1 cellular context compared by ENCODE assay signal in the genomic region with DNA sequence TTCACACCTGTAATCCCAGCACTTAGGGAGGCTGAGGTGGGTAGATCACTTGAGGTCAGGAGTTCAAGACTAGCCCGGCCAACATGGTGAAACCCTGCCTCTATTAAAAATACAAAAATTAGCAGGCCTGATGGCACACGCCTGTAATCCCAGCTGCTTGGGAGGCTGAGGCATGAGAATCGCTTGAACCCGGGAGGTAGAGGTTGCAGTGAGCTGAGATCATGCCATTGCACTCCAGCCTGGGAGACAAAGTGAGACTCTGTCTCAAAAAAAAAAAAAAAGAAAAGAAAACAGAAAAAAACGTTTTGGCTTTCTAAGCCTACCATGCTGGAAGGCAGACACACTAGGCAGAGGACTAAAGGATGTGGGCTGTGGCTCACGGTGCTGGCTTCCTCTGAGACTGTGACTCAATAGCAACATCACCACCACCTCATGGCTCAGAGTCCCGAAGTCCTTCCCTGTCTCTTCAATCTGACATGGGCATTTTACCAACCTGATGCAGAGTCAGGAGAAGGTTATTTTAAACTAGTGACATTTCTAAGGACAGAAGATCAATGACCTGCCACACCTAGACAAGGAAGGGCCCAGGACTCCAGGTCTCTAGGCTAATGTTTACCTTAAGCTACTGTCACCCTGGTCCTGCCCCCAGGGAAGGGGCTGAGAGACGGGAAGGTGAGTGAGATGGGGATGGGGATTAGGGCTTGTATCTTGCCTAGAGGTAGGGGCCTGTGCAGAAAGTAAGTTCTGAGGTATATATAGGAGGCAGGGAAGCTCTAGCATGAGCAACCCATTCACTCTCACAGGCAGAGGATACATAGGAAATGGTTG.
TF ChIP-seq lines count a peak whose summit lies in the region.

No MANE protein-coding gene starts in this region.

TF ChIP-seq in GM12878, 131 proteins besides CTCF, POLR2A, EP300 and RAD21 (continues in another document):
- TF ChIP-seq NR2F1 (conservative IDR thresholded peaks at IDR 0.05) = no peak
- TF ChIP-seq CREM (IDR thresholded peaks at IDR 0.05; ENCODE audit: low read depth) = peak; percentile 46; the same call in 1 of the 2 replicates
- no peak for TF ChIP-seq ZSCAN29 (IDR thresholded peaks at IDR 0.05)
- no peak for TF ChIP-seq POU2F2 (IDR thresholded peaks at IDR 0.05; ENCODE audit: borderline replicate concordance, low read depth, low read length)
- TF ChIP-seq, protein P1, sequence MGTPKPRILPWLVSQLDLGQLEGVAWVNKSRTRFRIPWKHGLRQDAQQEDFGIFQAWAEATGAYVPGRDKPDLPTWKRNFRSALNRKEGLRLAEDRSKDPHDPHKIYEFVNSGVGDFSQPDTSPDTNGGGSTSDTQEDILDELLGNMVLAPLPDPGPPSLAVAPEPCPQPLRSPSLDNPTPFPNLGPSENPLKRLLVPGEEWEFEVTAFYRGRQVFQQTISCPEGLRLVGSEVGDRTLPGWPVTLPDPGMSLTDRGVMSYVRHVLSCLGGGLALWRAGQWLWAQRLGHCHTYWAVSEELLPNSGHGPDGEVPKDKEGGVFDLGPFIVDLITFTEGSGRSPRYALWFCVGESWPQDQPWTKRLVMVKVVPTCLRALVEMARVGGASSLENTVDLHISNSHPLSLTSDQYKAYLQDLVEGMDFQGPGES (IDR thresholded peaks at IDR 0.05) = no peak
- peak; percentile 64 for TF ChIP-seq HDGF (IDR thresholded peaks at IDR 0.05)
- TF ChIP-seq, protein P2, sequence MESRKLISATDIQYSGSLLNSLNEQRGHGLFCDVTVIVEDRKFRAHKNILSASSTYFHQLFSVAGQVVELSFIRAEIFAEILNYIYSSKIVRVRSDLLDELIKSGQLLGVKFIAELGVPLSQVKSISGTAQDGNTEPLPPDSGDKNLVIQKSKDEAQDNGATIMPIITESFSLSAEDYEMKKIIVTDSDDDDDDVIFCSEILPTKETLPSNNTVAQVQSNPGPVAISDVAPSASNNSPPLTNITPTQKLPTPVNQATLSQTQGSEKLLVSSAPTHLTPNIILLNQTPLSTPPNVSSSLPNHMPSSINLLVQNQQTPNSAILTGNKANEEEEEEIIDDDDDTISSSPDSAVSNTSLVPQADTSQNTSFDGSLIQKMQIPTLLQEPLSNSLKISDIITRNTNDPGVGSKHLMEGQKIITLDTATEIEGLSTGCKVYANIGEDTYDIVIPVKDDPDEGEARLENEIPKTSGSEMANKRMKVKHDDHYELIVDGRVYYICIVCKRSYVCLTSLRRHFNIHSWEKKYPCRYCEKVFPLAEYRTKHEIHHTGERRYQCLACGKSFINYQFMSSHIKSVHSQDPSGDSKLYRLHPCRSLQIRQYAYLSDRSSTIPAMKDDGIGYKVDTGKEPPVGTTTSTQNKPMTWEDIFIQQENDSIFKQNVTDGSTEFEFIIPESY (IDR thresholded peaks at IDR 0.05) = no peak
- TF ChIP-seq GATAD2B (conservative IDR thresholded peaks at IDR 0.05; ENCODE audit: low read depth) = no peak
- no peak for TF ChIP-seq FOXK2 (IDR thresholded peaks at IDR 0.05)
- TF ChIP-seq YY1 (IDR thresholded peaks at IDR 0.05; ENCODE audit: low read depth, low read length) = no peak
- TF ChIP-seq SPI1 (IDR thresholded peaks at IDR 0.05; ENCODE audit: borderline replicate concordance, insufficient read depth, low read depth, low read length) = peak; percentile 15; the same call in 1 of the 2 replicates
- no peak for TF ChIP-seq SP1 (IDR thresholded peaks at IDR 0.05; ENCODE audit: low read depth, low read length)
- no peak for TF ChIP-seq BACH1 (IDR thresholded peaks at IDR 0.05; ENCODE audit: borderline replicate concordance)
- TF ChIP-seq, protein P3, sequence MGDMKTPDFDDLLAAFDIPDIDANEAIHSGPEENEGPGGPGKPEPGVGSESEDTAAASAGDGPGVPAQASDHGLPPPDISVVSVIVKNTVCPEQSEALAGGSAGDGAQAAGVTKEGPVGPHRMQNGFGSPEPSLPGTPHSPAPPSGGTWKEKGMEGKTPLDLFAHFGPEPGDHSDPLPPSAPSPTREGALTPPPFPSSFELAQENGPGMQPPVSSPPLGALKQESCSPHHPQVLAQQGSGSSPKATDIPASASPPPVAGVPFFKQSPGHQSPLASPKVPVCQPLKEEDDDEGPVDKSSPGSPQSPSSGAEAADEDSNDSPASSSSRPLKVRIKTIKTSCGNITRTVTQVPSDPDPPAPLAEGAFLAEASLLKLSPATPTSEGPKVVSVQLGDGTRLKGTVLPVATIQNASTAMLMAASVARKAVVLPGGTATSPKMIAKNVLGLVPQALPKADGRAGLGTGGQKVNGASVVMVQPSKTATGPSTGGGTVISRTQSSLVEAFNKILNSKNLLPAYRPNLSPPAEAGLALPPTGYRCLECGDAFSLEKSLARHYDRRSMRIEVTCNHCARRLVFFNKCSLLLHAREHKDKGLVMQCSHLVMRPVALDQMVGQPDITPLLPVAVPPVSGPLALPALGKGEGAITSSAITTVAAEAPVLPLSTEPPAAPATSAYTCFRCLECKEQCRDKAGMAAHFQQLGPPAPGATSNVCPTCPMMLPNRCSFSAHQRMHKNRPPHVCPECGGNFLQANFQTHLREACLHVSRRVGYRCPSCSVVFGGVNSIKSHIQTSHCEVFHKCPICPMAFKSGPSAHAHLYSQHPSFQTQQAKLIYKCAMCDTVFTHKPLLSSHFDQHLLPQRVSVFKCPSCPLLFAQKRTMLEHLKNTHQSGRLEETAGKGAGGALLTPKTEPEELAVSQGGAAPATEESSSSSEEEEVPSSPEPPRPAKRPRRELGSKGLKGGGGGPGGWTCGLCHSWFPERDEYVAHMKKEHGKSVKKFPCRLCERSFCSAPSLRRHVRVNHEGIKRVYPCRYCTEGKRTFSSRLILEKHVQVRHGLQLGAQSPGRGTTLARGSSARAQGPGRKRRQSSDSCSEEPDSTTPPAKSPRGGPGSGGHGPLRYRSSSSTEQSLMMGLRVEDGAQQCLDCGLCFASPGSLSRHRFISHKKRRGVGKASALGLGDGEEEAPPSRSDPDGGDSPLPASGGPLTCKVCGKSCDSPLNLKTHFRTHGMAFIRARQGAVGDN (IDR thresholded peaks at IDR 0.05) = peak; percentile 92
- TF ChIP-seq, protein P4, sequence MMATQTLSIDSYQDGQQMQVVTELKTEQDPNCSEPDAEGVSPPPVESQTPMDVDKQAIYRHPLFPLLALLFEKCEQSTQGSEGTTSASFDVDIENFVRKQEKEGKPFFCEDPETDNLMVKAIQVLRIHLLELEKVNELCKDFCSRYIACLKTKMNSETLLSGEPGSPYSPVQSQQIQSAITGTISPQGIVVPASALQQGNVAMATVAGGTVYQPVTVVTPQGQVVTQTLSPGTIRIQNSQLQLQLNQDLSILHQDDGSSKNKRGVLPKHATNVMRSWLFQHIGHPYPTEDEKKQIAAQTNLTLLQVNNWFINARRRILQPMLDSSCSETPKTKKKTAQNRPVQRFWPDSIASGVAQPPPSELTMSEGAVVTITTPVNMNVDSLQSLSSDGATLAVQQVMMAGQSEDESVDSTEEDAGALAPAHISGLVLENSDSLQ (IDR thresholded peaks at IDR 0.05) = peak; percentile 18; the same call in 1 of the 2 replicates
- no peak for TF ChIP-seq SMAD1 (IDR thresholded peaks at IDR 0.05; ENCODE audit: low read depth, partially characterized antibody)
- TF ChIP-seq, protein P5, sequence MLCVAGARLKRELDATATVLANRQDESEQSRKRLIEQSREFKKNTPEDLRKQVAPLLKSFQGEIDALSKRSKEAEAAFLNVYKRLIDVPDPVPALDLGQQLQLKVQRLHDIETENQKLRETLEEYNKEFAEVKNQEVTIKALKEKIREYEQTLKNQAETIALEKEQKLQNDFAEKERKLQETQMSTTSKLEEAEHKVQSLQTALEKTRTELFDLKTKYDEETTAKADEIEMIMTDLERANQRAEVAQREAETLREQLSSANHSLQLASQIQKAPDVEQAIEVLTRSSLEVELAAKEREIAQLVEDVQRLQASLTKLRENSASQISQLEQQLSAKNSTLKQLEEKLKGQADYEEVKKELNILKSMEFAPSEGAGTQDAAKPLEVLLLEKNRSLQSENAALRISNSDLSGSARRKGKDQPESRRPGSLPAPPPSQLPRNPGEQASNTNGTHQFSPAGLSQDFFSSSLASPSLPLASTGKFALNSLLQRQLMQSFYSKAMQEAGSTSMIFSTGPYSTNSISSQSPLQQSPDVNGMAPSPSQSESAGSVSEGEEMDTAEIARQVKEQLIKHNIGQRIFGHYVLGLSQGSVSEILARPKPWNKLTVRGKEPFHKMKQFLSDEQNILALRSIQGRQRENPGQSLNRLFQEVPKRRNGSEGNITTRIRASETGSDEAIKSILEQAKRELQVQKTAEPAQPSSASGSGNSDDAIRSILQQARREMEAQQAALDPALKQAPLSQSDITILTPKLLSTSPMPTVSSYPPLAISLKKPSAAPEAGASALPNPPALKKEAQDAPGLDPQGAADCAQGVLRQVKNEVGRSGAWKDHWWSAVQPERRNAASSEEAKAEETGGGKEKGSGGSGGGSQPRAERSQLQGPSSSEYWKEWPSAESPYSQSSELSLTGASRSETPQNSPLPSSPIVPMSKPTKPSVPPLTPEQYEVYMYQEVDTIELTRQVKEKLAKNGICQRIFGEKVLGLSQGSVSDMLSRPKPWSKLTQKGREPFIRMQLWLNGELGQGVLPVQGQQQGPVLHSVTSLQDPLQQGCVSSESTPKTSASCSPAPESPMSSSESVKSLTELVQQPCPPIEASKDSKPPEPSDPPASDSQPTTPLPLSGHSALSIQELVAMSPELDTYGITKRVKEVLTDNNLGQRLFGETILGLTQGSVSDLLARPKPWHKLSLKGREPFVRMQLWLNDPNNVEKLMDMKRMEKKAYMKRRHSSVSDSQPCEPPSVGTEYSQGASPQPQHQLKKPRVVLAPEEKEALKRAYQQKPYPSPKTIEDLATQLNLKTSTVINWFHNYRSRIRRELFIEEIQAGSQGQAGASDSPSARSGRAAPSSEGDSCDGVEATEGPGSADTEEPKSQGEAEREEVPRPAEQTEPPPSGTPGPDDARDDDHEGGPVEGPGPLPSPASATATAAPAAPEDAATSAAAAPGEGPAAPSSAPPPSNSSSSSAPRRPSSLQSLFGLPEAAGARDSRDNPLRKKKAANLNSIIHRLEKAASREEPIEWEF (IDR thresholded peaks at IDR 0.05; ENCODE audit: insufficient replicate concordance, low read depth, low read length) = no peak
- peak; percentile 54; the same call in 1 of the 2 replicates for TF ChIP-seq EED (IDR thresholded peaks at IDR 0.05; ENCODE audit: low read depth)
- TF ChIP-seq TCF3 (IDR thresholded peaks at IDR 0.05; ENCODE audit: borderline replicate concordance, insufficient read depth, low read depth, low read length) = no peak
- TF ChIP-seq CBFB (IDR thresholded peaks at IDR 0.05; ENCODE audit: low read depth) = no peak
- TF ChIP-seq LARP7 (IDR thresholded peaks at IDR 0.05) = no peak
- no peak for TF ChIP-seq CBX3 (IDR thresholded peaks at IDR 0.05; ENCODE audit: borderline replicate concordance, low read depth)
- TF ChIP-seq CHD4 (IDR thresholded peaks at IDR 0.05) = no peak
- TF ChIP-seq CBX5 (IDR thresholded peaks at IDR 0.05; ENCODE audit: low read depth) = no peak
- TF ChIP-seq ASH2L (IDR thresholded peaks at IDR 0.05; ENCODE audit: borderline replicate concordance, low read depth) = no peak
- TF ChIP-seq, protein P6, sequence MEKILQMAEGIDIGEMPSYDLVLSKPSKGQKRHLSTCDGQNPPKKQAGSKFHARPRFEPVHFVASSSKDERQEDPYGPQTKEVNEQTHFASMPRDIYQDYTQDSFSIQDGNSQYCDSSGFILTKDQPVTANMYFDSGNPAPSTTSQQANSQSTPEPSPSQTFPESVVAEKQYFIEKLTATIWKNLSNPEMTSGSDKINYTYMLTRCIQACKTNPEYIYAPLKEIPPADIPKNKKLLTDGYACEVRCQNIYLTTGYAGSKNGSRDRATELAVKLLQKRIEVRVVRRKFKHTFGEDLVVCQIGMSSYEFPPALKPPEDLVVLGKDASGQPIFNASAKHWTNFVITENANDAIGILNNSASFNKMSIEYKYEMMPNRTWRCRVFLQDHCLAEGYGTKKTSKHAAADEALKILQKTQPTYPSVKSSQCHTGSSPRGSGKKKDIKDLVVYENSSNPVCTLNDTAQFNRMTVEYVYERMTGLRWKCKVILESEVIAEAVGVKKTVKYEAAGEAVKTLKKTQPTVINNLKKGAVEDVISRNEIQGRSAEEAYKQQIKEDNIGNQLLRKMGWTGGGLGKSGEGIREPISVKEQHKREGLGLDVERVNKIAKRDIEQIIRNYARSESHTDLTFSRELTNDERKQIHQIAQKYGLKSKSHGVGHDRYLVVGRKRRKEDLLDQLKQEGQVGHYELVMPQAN (conservative IDR thresholded peaks at IDR 0.05) = no peak
- 0 out of 2 replicates have a peak, but pooled peaks have one; percentile 49 for TF ChIP-seq ZNF384 (IDR thresholded peaks at IDR 0.05; ENCODE audit: borderline replicate concordance, low read depth, low read length)
- TF ChIP-seq SRF (IDR thresholded peaks at IDR 0.05; ENCODE audit: low read depth in 2 of 2, low read length in 2 of 2) = no peak
- no peak for TF ChIP-seq NFXL1 (IDR thresholded peaks at IDR 0.05; ENCODE audit: borderline replicate concordance)
- TF ChIP-seq CREB1 (IDR thresholded peaks at IDR 0.05; ENCODE audit: low read depth) = peak; percentile 90
- TF ChIP-seq PAX5 (IDR thresholded peaks at IDR 0.05; ENCODE audit: borderline replicate concordance, low read depth, low read length) = peak; percentile 27; the same call in 1 of the 2 replicates
- no peak for TF ChIP-seq WRNIP1 (IDR thresholded peaks at IDR 0.05; ENCODE audit: borderline replicate concordance, low read depth, low read length)
- TF ChIP-seq, protein P7, sequence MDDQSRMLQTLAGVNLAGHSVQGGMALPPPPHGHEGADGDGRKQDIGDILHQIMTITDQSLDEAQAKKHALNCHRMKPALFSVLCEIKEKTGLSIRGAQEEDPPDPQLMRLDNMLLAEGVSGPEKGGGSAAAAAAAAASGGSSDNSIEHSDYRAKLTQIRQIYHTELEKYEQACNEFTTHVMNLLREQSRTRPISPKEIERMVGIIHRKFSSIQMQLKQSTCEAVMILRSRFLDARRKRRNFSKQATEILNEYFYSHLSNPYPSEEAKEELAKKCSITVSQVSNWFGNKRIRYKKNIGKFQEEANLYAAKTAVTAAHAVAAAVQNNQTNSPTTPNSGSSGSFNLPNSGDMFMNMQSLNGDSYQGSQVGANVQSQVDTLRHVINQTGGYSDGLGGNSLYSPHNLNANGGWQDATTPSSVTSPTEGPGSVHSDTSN (IDR thresholded peaks at IDR 0.05; ENCODE audit: insufficient replicate concordance, low read depth, low read length) = no peak
- TF ChIP-seq RAD51 (IDR thresholded peaks at IDR 0.05) = no peak
- TF ChIP-seq, protein P8, sequence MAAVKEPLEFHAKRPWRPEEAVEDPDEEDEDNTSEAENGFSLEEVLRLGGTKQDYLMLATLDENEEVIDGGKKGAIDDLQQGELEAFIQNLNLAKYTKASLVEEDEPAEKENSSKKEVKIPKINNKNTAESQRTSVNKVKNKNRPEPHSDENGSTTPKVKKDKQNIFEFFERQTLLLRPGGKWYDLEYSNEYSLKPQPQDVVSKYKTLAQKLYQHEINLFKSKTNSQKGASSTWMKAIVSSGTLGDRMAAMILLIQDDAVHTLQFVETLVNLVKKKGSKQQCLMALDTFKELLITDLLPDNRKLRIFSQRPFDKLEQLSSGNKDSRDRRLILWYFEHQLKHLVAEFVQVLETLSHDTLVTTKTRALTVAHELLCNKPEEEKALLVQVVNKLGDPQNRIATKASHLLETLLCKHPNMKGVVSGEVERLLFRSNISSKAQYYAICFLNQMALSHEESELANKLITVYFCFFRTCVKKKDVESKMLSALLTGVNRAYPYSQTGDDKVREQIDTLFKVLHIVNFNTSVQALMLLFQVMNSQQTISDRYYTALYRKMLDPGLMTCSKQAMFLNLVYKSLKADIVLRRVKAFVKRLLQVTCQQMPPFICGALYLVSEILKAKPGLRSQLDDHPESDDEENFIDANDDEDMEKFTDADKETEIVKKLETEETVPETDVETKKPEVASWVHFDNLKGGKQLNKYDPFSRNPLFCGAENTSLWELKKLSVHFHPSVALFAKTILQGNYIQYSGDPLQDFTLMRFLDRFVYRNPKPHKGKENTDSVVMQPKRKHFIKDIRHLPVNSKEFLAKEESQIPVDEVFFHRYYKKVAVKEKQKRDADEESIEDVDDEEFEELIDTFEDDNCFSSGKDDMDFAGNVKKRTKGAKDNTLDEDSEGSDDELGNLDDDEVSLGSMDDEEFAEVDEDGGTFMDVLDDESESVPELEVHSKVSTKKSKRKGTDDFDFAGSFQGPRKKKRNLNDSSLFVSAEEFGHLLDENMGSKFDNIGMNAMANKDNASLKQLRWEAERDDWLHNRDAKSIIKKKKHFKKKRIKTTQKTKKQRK (IDR thresholded peaks at IDR 0.05; ENCODE audit: low read depth, low read length) = no peak
